1 cellular context compared by ENCODE assay signal in genomic region chr16:28534542-28535373, GRCh38.
TF ChIP-seq lines count a peak whose summit lies in the region.

No MANE protein-coding gene starts in this region.

TF ChIP-seq in liver, 16 proteins besides CTCF, POLR2A, EP300 and RAD21 (continued from another document):
- no peak for TF ChIP-seq ATF3 (IDR thresholded peaks at IDR 0.05)
- peak; percentile 45 for TF ChIP-seq SP1 (IDR thresholded peaks at IDR 0.05)
- TF ChIP-seq EGR1 (IDR thresholded peaks at IDR 0.05; ENCODE audit: low read depth in 2 of 2) = no peak
- TF ChIP-seq JUND (IDR thresholded peaks at IDR 0.05) = peak in 1 of 2 donors; percentile 44
